Comparison of ENCODE assay signal across 1 cellular context in genomic region chr17:31792007-31792585, GRCh38.
TF ChIP-seq lines count a peak whose summit lies in the region.

No MANE protein-coding gene starts in this region.

TF ChIP-seq in SK-N-SH, 30 proteins besides CTCF, POLR2A, EP300 and RAD21 (continued from another document):
- TF ChIP-seq REST (IDR thresholded peaks at IDR 0.05; ENCODE audit: low read depth, low read length) (no peak), FOXM1 (IDR thresholded peaks at IDR 0.05; ENCODE audit: low read depth) (no peak), MEF2A (IDR thresholded peaks at IDR 0.05; ENCODE audit: borderline replicate concordance, low read depth) (no peak)
